Comparison of ENCODE assay signal across 23 cellular contexts in genomic region chr16:70678898-70679652, GRCh38. TPM values are rescaled to one million over a fixed set of nuclear protein-coding genes. Genes with fewer than 3 reads are reported as not detected.
DNase-seq lines count a peak whose midpoint lies in the region; ATAC-seq and TF ChIP-seq lines count a peak whose summit lies in the region.
"Had no signal": no experiment of that assay in that cellular context is flagged by ENCODE, and none has a peak within 500 bp of the region (broad histone marks: within the 10 kb centered on the region; RNA-seq: fewer than 3 reads in every experiment).

No MANE protein-coding gene starts in this region.

- peaks cover 6% of the 10 kb centered on the region for H3K27me3 Mint-ChIP-seq in endothelial cell (ENCODE audit: unreplicated experiment)
- no peaks in the 10 kb centered on the region for H3K27me3 Mint-ChIP-seq in activated T-cell treated with anti-CD3 and anti-CD28 coated beads, Interleukin-2, amount 50 U/mL, for 72 hours (ENCODE audit: low read depth)
- H3K27me3 Mint-ChIP-seq: CD4-positive, alpha-beta T cell had no signal

- no peak overlapping the region for H3K4me3 ChIP-seq in right atrium auricular region
- H3K4me3 ChIP-seq in coronary artery, result no peak overlapping the region
- no peak overlapping the region for H3K4me3 ChIP-seq in muscle layer of colon (ENCODE audit: low read depth in 1 of 2, low read length in 2 of 2)
- H3K4me3 ChIP-seq in aorta (ENCODE audit: low read length in 2 of 2), result no peak overlapping the region
- H3K4me3 ChIP-seq: body of pancreas had no signal

- no peak overlapping the region for H3K9ac ChIP-seq in muscle layer of colon (ENCODE audit: low read length)

- no peaks in the 10 kb centered on the region for H3K9me3 Mint-ChIP-seq in endothelial cell (ENCODE audit: unreplicated experiment)
- H3K9me3 Mint-ChIP-seq in activated T-cell treated with anti-CD3 and anti-CD28 coated beads, Interleukin-2, amount 50 U/mL, for 72 hours, result no peaks in the 10 kb centered on the region
- H3K9me3 Mint-ChIP-seq: CD4-positive, alpha-beta T cell; dendritic cell treated with granulocyte-macrophage colony-stimulating factor and Interleukin-4, amounts not matched to agents 40 ng/mL and 50 ng/mL, for 4 days had no signal

- ATAC-seq in Right ventricle myocardium superior (ENCODE audit: poor library complexity), result no peak
- no peak for ATAC-seq in aorta (ENCODE audit: low FRiP score)
- ATAC-seq in HG03135 (IDR thresholded peaks at IDR 0.05; ENCODE audit: unreplicated experiment), result no peak
- ATAC-seq in activated T-cell treated with anti-CD3 and anti-CD28 coated beads, Interleukin-2, amount 50 U/mL, for 72 hours (replicated peaks in 1 of 2), result no peak
- ATAC-seq: body of pancreas, left lobe of liver, sciatic nerve had no signal

- H3K4me1 ChIP-seq in right atrium auricular region, result peaks cover 0 to 41% of the 10 kb centered on the region in 2 donors
- H3K4me1 ChIP-seq in muscle layer of colon (ENCODE audit: insufficient read depth, low read length), result peaks cover 45% of the 10 kb centered on the region
- no peaks in the 10 kb centered on the region for H3K4me1 ChIP-seq in aorta (ENCODE audit: control insufficient read depth in 1 of 2, insufficient read depth in 2 of 2, low read length in 2 of 2)

- H3K36me3 ChIP-seq in right atrium auricular region, result peaks cover 57% of the 10 kb centered on the region
- peaks cover 68% of the 10 kb centered on the region for H3K36me3 ChIP-seq in muscle layer of colon (ENCODE audit: insufficient read depth, low read length)
- H3K36me3 ChIP-seq in aorta (ENCODE audit: control insufficient read depth in 1 of 2, insufficient read depth in 2 of 2, low read length in 1 of 2), result peaks cover 0 to 5% of the 10 kb centered on the region in 2 donors

- peak; percentile 37 for DNase-seq in Right ventricle myocardium superior
- DNase-seq in right atrium auricular region (ENCODE audit: low spot score), result no peak
- no peak for DNase-seq in coronary artery (ENCODE audit: low spot score)
- DNase-seq in aorta, result peak; percentile 44 to 64
- DNase-seq in endothelial cell (ENCODE audit: low spot score), result no peak
- DNase-seq in activated T-cell treated with anti-CD3 and anti-CD28 coated beads, Interleukin-2, amount 50 U/mL, for 72 hours, result no peak
- DNase-seq: ACHN; activated naive CD4-positive, alpha-beta T cell treated with anti-CD3 and anti-CD28 coated beads, Interleukin-2, amount 50 U/mL, for 16 hours; body of pancreas; DMS153; GDM1; NCI-H1105 treated with DMSO at 0.1 percent for 48 hours; NCI-H524 treated with DMSO at 0.1 percent for 48 hours; SHP77; stimulated activated naive CD4-positive, alpha-beta T cell treated with Interleukin-2 at 50 U/mL for 16 hours had no signal

- H3K4me3 Mint-ChIP-seq in endothelial cell (ENCODE audit: unreplicated experiment), result no peak overlapping the region
- no peak overlapping the region for H3K4me3 Mint-ChIP-seq in activated T-cell treated with anti-CD3 and anti-CD28 coated beads, Interleukin-2, amount 50 U/mL, for 72 hours
- H3K4me3 Mint-ChIP-seq: CD4-positive, alpha-beta T cell; dendritic cell treated with granulocyte-macrophage colony-stimulating factor and Interleukin-4, amounts not matched to agents 40 ng/mL and 50 ng/mL, for 4 days had no signal

- peaks cover 18% of the 10 kb centered on the region for H3K36me3 Mint-ChIP-seq in endothelial cell (ENCODE audit: low read depth, unreplicated experiment)
- H3K36me3 Mint-ChIP-seq in activated T-cell treated with anti-CD3 and anti-CD28 coated beads, Interleukin-2, amount 50 U/mL, for 72 hours (ENCODE audit: insufficient read depth in 2 of 2), result no peaks in the 10 kb centered on the region

- H3K27ac Mint-ChIP-seq in endothelial cell (ENCODE audit: unreplicated experiment), result no peak overlapping the region
- H3K27ac Mint-ChIP-seq in activated T-cell treated with anti-CD3 and anti-CD28 coated beads, Interleukin-2, amount 50 U/mL, for 72 hours, result no peak overlapping the region
- H3K27ac Mint-ChIP-seq: CD4-positive, alpha-beta T cell; dendritic cell treated with granulocyte-macrophage colony-stimulating factor and Interleukin-4, amounts not matched to agents 40 ng/mL and 50 ng/mL, for 4 days had no signal

- peaks cover 15% of the 10 kb centered on the region for H3K4me1 Mint-ChIP-seq in endothelial cell (ENCODE audit: unreplicated experiment)
- H3K4me1 Mint-ChIP-seq in activated T-cell treated with anti-CD3 and anti-CD28 coated beads, Interleukin-2, amount 50 U/mL, for 72 hours (ENCODE audit: low read depth), result no peaks in the 10 kb centered on the region

- H3K27ac ChIP-seq in right atrium auricular region (no peak overlapping the region), coronary artery (peak overlapping the region; percentile 26 to 37), muscle layer of colon (ENCODE audit: low read depth, low read length) (peak overlapping the region; percentile 20), aorta (ENCODE audit: low read depth in 1 of 2, low read length in 2 of 2) (no peak overlapping the region)
- H3K27ac ChIP-seq: body of pancreas, epithelial cell of prostate had no signal

- no peak for TF ChIP-seq CTCF in right atrium auricular region (IDR thresholded peaks at IDR 0.05)
- no peak for TF ChIP-seq CTCF in coronary artery (IDR thresholded peaks at IDR 0.05)
- TF ChIP-seq CTCF in endothelial cell (IDR thresholded peaks at IDR 0.05; ENCODE audit: unreplicated experiment), result no peak

- intact Hi-C loops in Right ventricle myocardium superior (cut with DNase I), result no loop called here
- intact Hi-C loops in aorta (cut with DNase I), result loop anchor here in 1 of 2 donors (10.0 kb wide), 1 partner anchor 676 kb away; the partner anchor contains the start of gene CALB2

- H3K9me3 ChIP-seq in right atrium auricular region (no peaks in the 10 kb centered on the region), muscle layer of colon (ENCODE audit: low read length) (no peaks in the 10 kb centered on the region), aorta (ENCODE audit: control insufficient read depth, low read length) (no peaks in the 10 kb centered on the region)
- H3K9me3 ChIP-seq: body of pancreas had no signal

- 81 to 82% methylated on average over 24 to 28 of the region's 28 CpGs for WGBS in aorta, 2 donors

- H3K27me3 ChIP-seq in right atrium auricular region, result no peaks in the 10 kb centered on the region
- no peaks in the 10 kb centered on the region for H3K27me3 ChIP-seq in muscle layer of colon (ENCODE audit: control insufficient read depth in 1 of 2, insufficient read depth in 2 of 2, low read length in 2 of 2)
- H3K27me3 ChIP-seq in aorta (ENCODE audit: control insufficient read depth in 1 of 2, insufficient read depth in 2 of 2, low read length in 1 of 2), result no peaks in the 10 kb centered on the region
- H3K27me3 ChIP-seq: body of pancreas had no signal

RNA-seq across cellular contexts. Expression of gene MTSS2, which starts 6.8 kb away (rescaled TPM):
- total RNA-seq in Right ventricle myocardium superior (74.1 TPM), right atrium auricular region (10 to 100 TPM; 35.3 to 44.7 TPM), aorta (10 to 100 TPM; 65.7 to 87.4 TPM), endothelial cell (ENCODE audit: unreplicated experiment) (82.6 TPM)
- polyA plus RNA-seq in aorta, result 10 to 100 TPM; 22.0 to 33.4 TPM
- 1 to 10 TPM; 5.5 to 8.5 TPM for total RNA-seq in activated T-cell treated with anti-CD3 and anti-CD28 coated beads, Interleukin-2, amount 50 U/mL, for 72 hours

RNA-seq across cellular contexts. Expression of gene IL34, which starts 32.7 kb away (rescaled TPM):
- total RNA-seq in Right ventricle myocardium superior (1.6 TPM), right atrium auricular region (1 to 10 TPM in 1 of 2 donors, under 1 TPM in 1; 0.39 to 2.2 TPM), aorta (10 to 100 TPM; 14.2 to 21.9 TPM), endothelial cell (ENCODE audit: unreplicated experiment) (1.6 TPM)
- 10 to 100 TPM; 19.4 to 98.6 TPM for polyA plus RNA-seq in aorta
- total RNA-seq in activated T-cell treated with anti-CD3 and anti-CD28 coated beads, Interleukin-2, amount 50 U/mL, for 72 hours, result under 1 TPM; 0.35 to 0.36 TPM
- total RNA-seq: T-helper 1 cell treated with Interleukin-12 subunit alpha and Interleukin-12 subunit beta and Interleukin-4 antibody, amounts not matched to agents 30 ng/mL and 1 ng/mL, for 36 hours had no signal

Comparison
In these comparisons a context has a peak if more than half of its experiments do, and no peak if none do; other contexts are left out.
1. DNase-seq: peak in Right ventricle myocardium superior (single experiment) and aorta (2 of 2); none in right atrium auricular region (single experiment), coronary artery (single experiment), endothelial cell (single experiment) and activated T-cell treated with anti-CD3 and anti-CD28 coated beads, Interleukin-2, amount 50 U/mL, for 72 hours (0 of 2).
2. H3K27ac ChIP-seq: peak in coronary artery (2 of 2) and muscle layer of colon (single experiment); none in right atrium auricular region (0 of 2) and aorta (0 of 2).